In genomic region chr4:7466904-7467303, GRCh38 we compare ENCODE assay signal across 16 cellular contexts. TPM values are rescaled to one million over a fixed set of nuclear protein-coding genes. Genes with fewer than 3 reads are reported as not detected.
DNase-seq lines count a peak whose midpoint lies in the region; TF ChIP-seq lines count a peak whose summit lies in the region.
"Had no signal": no experiment of that assay in that cellular context is flagged by ENCODE, and none has a peak within 500 bp of the region (broad histone marks: within the 10 kb centered on the region; RNA-seq: fewer than 3 reads in every experiment).

No MANE protein-coding gene starts in this region.

- DNase-seq in inferior parietal cortex (ENCODE audit: extremely low spot score) (peak; percentile 31), putamen (ENCODE audit: low spot score) (peak; percentile 67), NCI-H1930 (lab: John Stamatoyannopoulos, UW) (no peak), smooth muscle cell (lab: John Stamatoyannopoulos, UW; ENCODE audit: unreplicated experiment) (no peak)
- no peak for DNase-seq in effector CD4-positive, alpha-beta T cell
- DNase-seq in activated CD8-positive, alpha-beta memory T cell treated with anti-CD3 and anti-CD28 coated beads, Interleukin-2, amount 50 U/mL, for 4 hours: no peak
- DNase-seq: Calu3; CD4-positive, alpha-beta T cell; NCI-H1436 treated with DMSO at 0.1 percent for 48 hours; NCI-H2081 treated with DMSO at 0.1 percent for 48 hours; NCI-H524 treated with DMSO at 0.1 percent for 48 hours had no signal

- 91% methylated on average over 7 of the region's 7 CpGs for WGBS in smooth muscle cell (ENCODE audit: low lambda C conversion rate)

- peak overlapping the region in 6 of 11 experiments; percentile 15 to 37 (median 24); a peak in 6 of 22 replicates for H3K4me2 ChIP-seq in BLaER1 treated with 17β-estradiol and CSF1 and Interleukin-3, amounts not matched to agents 10 nM and 100 nM
- no peak overlapping the region for H3K4me2 ChIP-seq in smooth muscle cell

- no peaks in the 10 kb centered on the region for H3K36me3 ChIP-seq in BLaER1 treated with 17β-estradiol and CSF1 and Interleukin-3, amounts not matched to agents 10 nM and 100 nM
- no peaks in the 10 kb centered on the region for H3K36me3 ChIP-seq in smooth muscle cell (ENCODE audit: low read depth)

- H4K20me1 ChIP-seq in BLaER1 treated with 17β-estradiol and CSF1 and Interleukin-3, amounts not matched to agents 10 nM and 100 nM: peaks cover 0 to 7% (median 0%) of the 10 kb centered on the region in 11 experiments; a peak in 1 of 22 replicates
- H4K20me1 ChIP-seq in smooth muscle cell (ENCODE audit: low read depth): no peaks in the 10 kb centered on the region

- no peak overlapping the region for H2AFZ ChIP-seq in smooth muscle cell (ENCODE audit: low read depth)

- no peaks in the 10 kb centered on the region for H3K27me3 ChIP-seq in BLaER1 treated with 17β-estradiol and CSF1 and Interleukin-3, amounts not matched to agents 10 nM and 100 nM
- no peaks in the 10 kb centered on the region for H3K27me3 ChIP-seq in smooth muscle cell (ENCODE audit: low read depth)

- no peak overlapping the region for H3K27ac ChIP-seq in BLaER1 treated with 17β-estradiol and CSF1 and Interleukin-3, amounts not matched to agents 10 nM and 100 nM
- H3K27ac ChIP-seq in cingulate gyrus (ENCODE audit: low read depth, low read length) (peak overlapping the region; percentile 90), smooth muscle cell (ENCODE audit: low read depth) (no peak overlapping the region)
- H3K27ac ChIP-seq: RWPE1 had no signal

- no peaks in the 10 kb centered on the region for H3K9me3 ChIP-seq in BLaER1 treated with 17β-estradiol and CSF1 and Interleukin-3, amounts not matched to agents 10 nM and 100 nM (replicated peaks in 1 of 11)
- H3K9me3 ChIP-seq in smooth muscle cell (replicated peaks; ENCODE audit: low read depth): no peaks in the 10 kb centered on the region

- no peaks in the 10 kb centered on the region for H3F3A ChIP-seq in smooth muscle cell (ENCODE audit: low read depth)

- peak overlapping the region in 1 of 11 experiments; percentile 14; a peak in 1 of 22 replicates for H3K9ac ChIP-seq in BLaER1 treated with 17β-estradiol and CSF1 and Interleukin-3, amounts not matched to agents 10 nM and 100 nM
- no peak overlapping the region for H3K9ac ChIP-seq in smooth muscle cell (ENCODE audit: low read depth)

- H3K79me2 ChIP-seq in smooth muscle cell (ENCODE audit: low read depth): no peaks in the 10 kb centered on the region

- no peak overlapping the region for H3K4me3 ChIP-seq in BLaER1 treated with 17β-estradiol and CSF1 and Interleukin-3, amounts not matched to agents 10 nM and 100 nM
- no peak overlapping the region for H3K4me3 ChIP-seq in smooth muscle cell
- H3K4me3 ChIP-seq: K562 had no signal

- H3K4me1 ChIP-seq in BLaER1 treated with 17β-estradiol and CSF1 and Interleukin-3, amounts not matched to agents 10 nM and 100 nM: peaks cover 0 to 45% (median 13%) of the 10 kb centered on the region in 10 experiments; a peak in 11 of 20 replicates
- H3K4me1 ChIP-seq in smooth muscle cell (ENCODE audit: low read depth): no peaks in the 10 kb centered on the region

- no peak for TF ChIP-seq CTCF in smooth muscle cell (IDR thresholded peaks at IDR 0.05; ENCODE audit: borderline replicate concordance, insufficient read depth, poor library complexity, severe bottlenecking)

RNA-seq across cellular contexts. Expression of gene PSAPL1, which starts 32.2 kb away (rescaled TPM):
- 0.04 TPM in 1 of 2 replicates, not detected in the other for total RNA-seq in smooth muscle cell
- not detected in 2 replicates for polyA plus RNA-seq in smooth muscle cell
- total RNA-seq: Calu3; CD4-positive, alpha-beta T cell; K562; OCI-LY7 had no signal
- polyA plus RNA-seq: K562 had no signal

Comparison
In these comparisons a context has a peak if more than half of its experiments do, and no peak if none do; other contexts are left out.
1. DNase-seq: peak in inferior parietal cortex (single experiment) and putamen (single experiment); none in effector CD4-positive, alpha-beta T cell (single experiment), NCI-H1930 (0 of 2), smooth muscle cell (single experiment) and activated CD8-positive, alpha-beta memory T cell treated with anti-CD3 and anti-CD28 coated beads, Interleukin-2, amount 50 U/mL, for 4 hours (single experiment).